8 cellular contexts compared by ENCODE assay signal in genomic region chr4:86544313-86544966, GRCh38. TPM values are rescaled to one million over a fixed set of nuclear protein-coding genes. Genes with fewer than 3 reads are reported as not detected.
DNase-seq lines count a peak whose midpoint lies in the region; ATAC-seq and TF ChIP-seq lines count a peak whose summit lies in the region.
"Had no signal": no experiment of that assay in that cellular context is flagged by ENCODE, and none has a peak within 500 bp of the region (broad histone marks: within the 10 kb centered on the region; RNA-seq: fewer than 3 reads in every experiment).

No MANE protein-coding gene starts in this region.

- TF ChIP-seq CTCF in esophagus squamous epithelium (IDR thresholded peaks at IDR 0.05): no peak

- H3K4me2 ChIP-seq in trophoblast cell (ENCODE audit: low read length): no peak overlapping the region

- no peak overlapping the region for H4K91ac ChIP-seq in trophoblast cell (ENCODE audit: low read depth, low read length)

- TF ChIP-seq POLR2A in esophagus squamous epithelium (IDR thresholded peaks at IDR 0.05): no peak

- no peak overlapping the region for H3K23ac ChIP-seq in trophoblast cell (ENCODE audit: low read length)

- H3K27me3 ChIP-seq in effector memory CD4-positive, alpha-beta T cell (replicated peaks; ENCODE audit: control insufficient read depth, insufficient read depth, low read length, poor library complexity, severe bottlenecking): no peaks in the 10 kb centered on the region
- no peaks in the 10 kb centered on the region for H3K27me3 ChIP-seq in trophoblast cell (ENCODE audit: insufficient read depth, low read length)
- peaks cover 0 to 5% (median 0%) of the 10 kb centered on the region in 4 donors for H3K27me3 ChIP-seq in esophagus squamous epithelium
- H3K27me3 ChIP-seq: right atrium auricular region had no signal

- no peaks in the 10 kb centered on the region for H3K36me3 ChIP-seq in effector memory CD4-positive, alpha-beta T cell (ENCODE audit: control insufficient read depth, insufficient read depth, low read length)
- H3K36me3 ChIP-seq in trophoblast cell (ENCODE audit: control insufficient read depth in 1 of 2, insufficient read depth in 2 of 2, low read length in 2 of 2): no peaks in the 10 kb centered on the region
- H3K36me3 ChIP-seq in esophagus squamous epithelium: no peaks in the 10 kb centered on the region
- H3K36me3 ChIP-seq: right atrium auricular region had no signal

- DNase-seq in effector memory CD4-positive, alpha-beta T cell: peak in 1 of 3 donors; percentile 12
- DNase-seq in trophoblast cell: no peak
- DNase-seq in stimulated activated CD4-positive, alpha-beta T cell treated with anti-CD3 and anti-CD28 coated beads, Interleukin-4, amount 100 ng/mL, for 1 hour: no peak
- no peak for DNase-seq in esophagus squamous epithelium (lab: John Stamatoyannopoulos, UW)

- H2BK12ac ChIP-seq in trophoblast cell (ENCODE audit: low read length): no peak overlapping the region

- H3K27ac ChIP-seq in effector memory CD4-positive, alpha-beta T cell (ENCODE audit: insufficient read depth, low read length, poor library complexity, severe bottlenecking): peak overlapping the region; percentile 29
- no peak overlapping the region for H3K27ac ChIP-seq in trophoblast cell (ENCODE audit: low read depth, low read length)
- no peak overlapping the region for H3K27ac ChIP-seq in esophagus squamous epithelium
- H3K27ac ChIP-seq: right atrium auricular region had no signal

- no peak overlapping the region for H2BK120ac ChIP-seq in trophoblast cell (ENCODE audit: insufficient read depth, low read length, poor library complexity)

- no peak overlapping the region for H3K9ac ChIP-seq in trophoblast cell (ENCODE audit: low read length)

- H3K4me3 ChIP-seq in effector memory CD4-positive, alpha-beta T cell (ENCODE audit: insufficient read depth, low read depth, low read length, poor library complexity, severe bottlenecking): peak overlapping the region; percentile 16
- H3K4me3 ChIP-seq in trophoblast cell (ENCODE audit: low read depth, low read length) (no peak overlapping the region), esophagus squamous epithelium (no peak overlapping the region)
- H3K4me3 ChIP-seq: right atrium auricular region had no signal

- no peak overlapping the region for H3K4ac ChIP-seq in trophoblast cell (ENCODE audit: low read depth, low read length)

- intact Hi-C loops in esophagus squamous epithelium (cut with DNase I): no loop called here

- H3K18ac ChIP-seq in trophoblast cell (ENCODE audit: low read length): no peak overlapping the region

- H3K14ac ChIP-seq in trophoblast cell (ENCODE audit: low read length): no peak overlapping the region

- H3K79me2 ChIP-seq in trophoblast cell (ENCODE audit: control insufficient read depth, insufficient read depth, low read length, poor library complexity): no peaks in the 10 kb centered on the region

- no peaks in the 10 kb centered on the region for H3K79me1 ChIP-seq in trophoblast cell (ENCODE audit: low read length)

- peaks cover 12% of the 10 kb centered on the region for H3K4me1 ChIP-seq in effector memory CD4-positive, alpha-beta T cell (ENCODE audit: control insufficient read depth, insufficient read depth, low read length, poor library complexity, severe bottlenecking)
- H3K4me1 ChIP-seq in trophoblast cell (ENCODE audit: control insufficient read depth in 1 of 2, insufficient read depth in 2 of 2, low read length in 2 of 2) (no peaks in the 10 kb centered on the region), esophagus squamous epithelium (peaks cover 0 to 5% (median 4%) of the 10 kb centered on the region in 3 donors)

- WGBS in trophoblast cell (ENCODE audit: extremely low coverage, insufficient coverage, insufficient read length): no CpG with 5 or more reads among the region's 2 CpGs
- WGBS in esophagus squamous epithelium, 2 donors: 23 to 47% methylated on average over 2 of the region's 2 CpGs

- H2BK5ac ChIP-seq in trophoblast cell (ENCODE audit: low read depth, low read length, poor library complexity): no peak overlapping the region

- no peak overlapping the region for H2AK5ac ChIP-seq in trophoblast cell (ENCODE audit: low read length)

- peak; percentile 84 for ATAC-seq in GM18520 (IDR thresholded peaks at IDR 0.05; ENCODE audit: unreplicated experiment)
- peak; percentile 92 for ATAC-seq in GM21390 (IDR thresholded peaks at IDR 0.05; ENCODE audit: unreplicated experiment)
- ATAC-seq in HG03175 (IDR thresholded peaks at IDR 0.05; ENCODE audit: unreplicated experiment): peak; percentile 91

- H4K12ac ChIP-seq in trophoblast cell (ENCODE audit: low read depth, low read length): no peak overlapping the region

- H2AFZ ChIP-seq in trophoblast cell (ENCODE audit: insufficient read depth, low read length, poor library complexity): no peak overlapping the region

- H3K9me3 ChIP-seq in effector memory CD4-positive, alpha-beta T cell (ENCODE audit: control insufficient read depth, low read length): no peaks in the 10 kb centered on the region
- H3K9me3 ChIP-seq in trophoblast cell (ENCODE audit: insufficient read depth, low read depth, low read length) (no peaks in the 10 kb centered on the region), esophagus squamous epithelium (no peaks in the 10 kb centered on the region)
- H3K9me3 ChIP-seq: right atrium auricular region had no signal

- no peak overlapping the region for H4K8ac ChIP-seq in trophoblast cell (ENCODE audit: low read depth, low read length)

RNA-seq across cellular contexts. Expression of gene PTPN13, which starts 49.7 kb away (rescaled TPM):
- polyA plus RNA-seq in trophoblast cell (2013): 8.9 and 9.4 TPM in 2 replicates
- total RNA-seq in esophagus squamous epithelium: 10 to 100 TPM; 44.8 to 94.9 (median 66.7) TPM
